1 cellular context compared by ENCODE assay signal in genomic region chr1:182615468-182616129, GRCh38.
TF ChIP-seq lines count a peak whose summit lies in the region.

No MANE protein-coding gene starts in this region.

TF ChIP-seq in IMR-90, 13 proteins besides CTCF, POLR2A, EP300 and RAD21:
- TF ChIP-seq CEBPB (IDR thresholded peaks at IDR 0.05; ENCODE audit: low read depth, low read length) (no peak), ELK1 (IDR thresholded peaks at IDR 0.05; ENCODE audit: borderline replicate concordance, low read depth, low read length) (no peak), SMC3 (IDR thresholded peaks at IDR 0.05; ENCODE audit: low read depth, low read length) (no peak), CHD1 (IDR thresholded peaks at IDR 0.05; ENCODE audit: low read depth, low read length) (no peak), MAFK (IDR thresholded peaks at IDR 0.05; ENCODE audit: low read depth, low read length) (no peak), MAZ (IDR thresholded peaks at IDR 0.05; ENCODE audit: borderline replicate concordance, low read depth, low read length) (no peak), FOS (IDR thresholded peaks at IDR 0.05; ENCODE audit: low read depth, low read length) (no peak), RFX5 (IDR thresholded peaks at IDR 0.05; ENCODE audit: low read depth, low read length) (no peak), MXI1 (IDR thresholded peaks at IDR 0.05; ENCODE audit: borderline replicate concordance, low read depth, low read length) (no peak), USF2 (IDR thresholded peaks at IDR 0.05; ENCODE audit: low read depth, low read length) (no peak), NFE2L2 (IDR thresholded peaks at IDR 0.05; ENCODE audit: low read depth, low read length) (no peak), RCOR1 (IDR thresholded peaks at IDR 0.05; ENCODE audit: insufficient replicate concordance, low read length) (no peak), BHLHE40 (IDR thresholded peaks at IDR 0.05; ENCODE audit: low read depth, low read length) (no peak)
